Comparison of ENCODE assay signal across 6 cellular contexts in genomic region chr16:2515180-2515803, GRCh38. TPM values are rescaled to one million over a fixed set of nuclear protein-coding genes. Genes with fewer than 3 reads are reported as not detected.
A peak's percentile ranks its signal among the peaks of the same experiment; 100 is the strongest.
DNase-seq lines count a peak whose midpoint lies in the region; ATAC-seq lines count a peak whose summit lies in the region.

No MANE protein-coding gene starts in this region.

- DNase-seq in AG20443 (ENCODE audit: low spot score) (peak; percentile 43), SJSA1 (ENCODE audit: low read depth in 1 of 2, low spot score in 2 of 2) (peak in 1 of 2 experiments; percentile 45), islet precursor cell (peak; percentile 54), NCI-H1930 (lab: John Stamatoyannopoulos, UW) (no peak), T-helper 9 cell (no peak)

- H3K27ac ChIP-seq in SJSA1, result 0 out of 2 replicates have a peak overlapping the region, but pooled peaks have one; percentile 48

- H3K27me3 ChIP-seq in SJSA1 (replicated peaks), result no peaks in the 10 kb centered on the region

- H3K9me3 ChIP-seq in SJSA1 (replicated peaks), result no peaks in the 10 kb centered on the region; the same call in 1 of the 2 replicates

- peaks cover 37% of the 10 kb centered on the region for H3K36me3 ChIP-seq in SJSA1

- peaks cover 41% of the 10 kb centered on the region for H3K4me1 ChIP-seq in SJSA1 (replicated peaks)

- no peak for ATAC-seq in HG03135 (IDR thresholded peaks at IDR 0.05; ENCODE audit: unreplicated experiment)

- H3K4me3 ChIP-seq in SJSA1, result peak overlapping the region; percentile 96

RNA-seq across cellular contexts. Expression of gene ATP6V0C, which starts 1.5 kb away (rescaled TPM):
- 44.6 and 69.7 TPM in 2 replicates for total RNA-seq in SJSA1 (2014; rRNA removed; shearing (Covaris generic))

RNA-seq across cellular contexts. Expression of gene AMDHD2, which starts 4.9 kb away (rescaled TPM):
- 12.6 and 22.1 TPM in 2 replicates for total RNA-seq in SJSA1 (2014; rRNA removed; shearing (Covaris generic))

RNA-seq across cellular contexts. Expression of gene CEMP1, which starts 15.9 kb away (rescaled TPM):
- not detected in 2 replicates for total RNA-seq in SJSA1 (2014; rRNA removed; shearing (Covaris generic))

RNA-seq across cellular contexts. Expression of gene PDPK1, which starts 22.5 kb away (rescaled TPM):
- total RNA-seq in SJSA1 (2014; rRNA removed; shearing (Covaris generic)), result 20.3 and 21.9 TPM in 2 replicates

RNA-seq across cellular contexts. Expression of gene TBC1D24, which starts 40.4 kb away (rescaled TPM):
- 8.4 and 9.3 TPM in 2 replicates for total RNA-seq in SJSA1 (2014; rRNA removed; shearing (Covaris generic))

Comparison
In these comparisons a context has a peak if more than half of its experiments do, and no peak if none do; other contexts are left out.
1. DNase-seq: peak in AG20443 (single experiment) and islet precursor cell (single experiment); none in NCI-H1930 (0 of 2) and T-helper 9 cell (single experiment).